Comparison of ENCODE assay signal across 40 cellular contexts in the genomic region with DNA sequence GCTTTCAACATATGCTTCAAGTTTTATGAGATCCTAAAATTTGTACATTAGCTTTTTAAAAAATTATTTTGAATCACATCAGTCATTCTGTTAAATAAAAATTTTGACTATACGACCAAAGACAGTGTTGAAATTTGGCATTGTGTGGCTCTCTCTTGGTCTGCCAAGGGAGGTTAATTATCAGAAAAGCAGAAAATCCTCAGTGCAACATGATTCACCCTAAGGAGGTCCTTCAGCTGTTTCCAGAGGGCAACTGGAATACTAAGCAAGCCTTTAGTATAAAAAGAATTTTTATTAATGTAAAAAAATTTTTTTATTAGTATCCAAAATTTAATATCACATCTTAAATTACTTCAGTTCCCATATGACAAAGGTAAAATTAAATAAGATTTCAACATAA. TPM values are rescaled to one million over a fixed set of nuclear protein-coding genes. Genes with fewer than 3 reads are reported as not detected.
"Had no signal": no experiment of that assay in that cellular context is flagged by ENCODE, and none has a peak within 500 bp of the region (broad histone marks: within the 10 kb centered on the region; RNA-seq: fewer than 3 reads in every experiment).

No MANE protein-coding gene starts in this region.

- H3K27me3 Mint-ChIP-seq: activated B cell treated with CpG ODN at 0.5 μM for 24 hours; activated naive CD4-positive, alpha-beta T cell treated with anti-CD3 and anti-CD28 coated beads, Interleukin-2, amount 50 U/mL, for 24 hours; activated T-helper 17 cell treated with anti-CD3 and anti-CD28 coated beads, Interleukin-2, amount 50 U/mL, for 72 hours had no signal

- H3K9me3 Mint-ChIP-seq: activated B cell treated with CpG ODN at 0.5 μM for 24 hours; activated naive CD4-positive, alpha-beta T cell treated with anti-CD3 and anti-CD28 coated beads, Interleukin-2, amount 50 U/mL, for 24 hours; central memory CD8-positive, alpha-beta T cell had no signal

- H3K4me1 Mint-ChIP-seq: activated naive CD4-positive, alpha-beta T cell treated with anti-CD3 and anti-CD28 coated beads, Interleukin-2, amount 50 U/mL, for 24 hours; brain had no signal

- H3K36me3 Mint-ChIP-seq: activated CD4-positive, alpha-beta memory T cell treated with anti-CD3 and anti-CD28 coated beads for 36 hours; activated naive CD4-positive, alpha-beta T cell treated with anti-CD3 and anti-CD28 coated beads, Interleukin-2, amount 10 ng/mL, durations not matched to agents 7 days and 5 days; activated naive CD8-positive, alpha-beta T cell treated with anti-CD3 and anti-CD28 coated beads, Interleukin-2, amount 10 ng/mL, durations not matched to agents 7 days and 5 days; brain had no signal

- H3K4me3 Mint-ChIP-seq: activated B cell treated with CpG ODN at 0.5 μM for 24 hours; activated CD4-positive, alpha-beta memory T cell treated with anti-CD3 and anti-CD28 coated beads for 36 hours; activated CD4-positive, alpha-beta T cell treated with anti-CD3 and anti-CD28 coated beads, Interleukin-2, amount 10 ng/mL, durations not matched to agents 24 days and 14 days; activated CD8-positive, alpha-beta T cell treated with anti-CD3 and anti-CD28 coated beads for 36 hours; activated naive CD4-positive, alpha-beta T cell treated with anti-CD3 and anti-CD28 coated beads, Interleukin-2, amount 10 ng/mL, durations not matched to agents 7 days and 5 days; activated naive CD4-positive, alpha-beta T cell treated with anti-CD3 and anti-CD28 coated beads, Interleukin-2, amount 50 U/mL, for 24 hours; activated naive CD8-positive, alpha-beta T cell; activated naive CD8-positive, alpha-beta T cell treated with anti-CD3 and anti-CD28 coated beads, Interleukin-2, amount 10 ng/mL, durations not matched to agents 7 days and 5 days; activated naive CD8-positive, alpha-beta T cell treated with anti-CD3 and anti-CD28 coated beads, Interleukin-2, amount 50 U/mL, for 24 hours; activated T-cell treated with anti-CD3 and anti-CD28 coated beads, Interleukin-2, amount 50 U/mL, for 4 hours; activated T-cell treated with anti-CD3 and anti-CD28 coated beads, Interleukin-2, amount 50 U/mL, for 72 hours; activated T-helper 1 cell treated with anti-CD3 and anti-CD28 coated beads, Interleukin-12 subunit alpha, Interleukin-12 subunit beta, Interleukin-2, Interleukin-4 antibody, amounts not matched to agents 30 ng/mL and 10 ng/mL and 1 ng/mL, durations not matched to agents 14 hours and 24 hours and 36 hours; activated T-helper 17 cell treated with anti-CD3 and anti-CD28 coated beads, Interleukin-2, amount 50 U/mL, for 72 hours; brain; central memory CD8-positive, alpha-beta T cell; T-helper 1 cell treated with Interleukin-12 subunit alpha and Interleukin-12 subunit beta and Interleukin-4 antibody, amounts not matched to agents 30 μg/mL and 1 μg/mL, for 36 hours; T-helper 2 cell treated with Interferon-gamma antibody and Interleukin-4, amounts not matched to agents 5 μg/mL and 100 μg/mL, for 36 hours had no signal

- ATAC-seq: activated CD8-positive, alpha-beta T cell treated with anti-CD3 and anti-CD28 coated beads for 36 hours; activated naive CD8-positive, alpha-beta T cell treated with anti-CD3 and anti-CD28 coated beads, Interleukin-2, amount 50 U/mL, for 24 hours; activated T-cell treated with anti-CD3 and anti-CD28 coated beads, Interleukin-2, amount 50 U/mL, for 4 hours; activated T-cell treated with anti-CD3 and anti-CD28 coated beads, Interleukin-2, amount 50 U/mL, for 72 hours; activated T-helper 17 cell treated with anti-CD3 and anti-CD28 coated beads, Interleukin-2, amount 50 U/mL, for 72 hours had no signal

- DNase-seq: activated B cell treated with CpG ODN at 0.5 μM for 24 hours; activated CD4-positive, alpha-beta memory T cell treated with anti-CD3 and anti-CD28 coated beads for 36 hours; activated CD4-positive, alpha-beta T cell treated with anti-CD3 and anti-CD28 coated beads for 4 hours; activated CD4-positive, alpha-beta T cell treated with anti-CD3 and anti-CD28 coated beads, Interleukin-2, amount 10 ng/mL, durations not matched to agents 24 days and 14 days; activated CD4-positive, alpha-beta T cell treated with anti-CD3 and anti-CD28 coated beads, Interleukin-2, amount 50 U/mL, for 1 hour; activated CD4-positive, alpha-beta T cell treated with anti-CD3 and anti-CD28 coated beads, Interleukin-2, amount 50 U/mL, for 4 hours; activated CD4-positive, CD25-positive, alpha-beta regulatory T cell treated with anti-CD3 and anti-CD28 coated beads, Interleukin-2, amount 50 U/mL, for 72 hours; activated CD8-positive, alpha-beta memory T cell treated with anti-CD3 and anti-CD28 coated beads, Interleukin-2, amount 50 U/mL, for 4 hours; activated CD8-positive, alpha-beta T cell treated with anti-CD3 and anti-CD28 coated beads for 36 hours; activated effector memory CD4-positive, alpha-beta T cell treated with Interleukin-2 at 50 U/mL for 16 hours; activated gamma-delta T cell; activated naive CD4-positive, alpha-beta T cell treated with anti-CD3 and anti-CD28 coated beads, Interleukin-2, amount 10 ng/mL, durations not matched to agents 7 days and 5 days; activated naive CD4-positive, alpha-beta T cell treated with Interleukin-2 at 50 U/mL for 16 hours; activated naive CD8-positive, alpha-beta T cell treated with anti-CD3 and anti-CD28 coated beads, Interleukin-2, amount 10 ng/mL, durations not matched to agents 7 days and 5 days; activated naive CD8-positive, alpha-beta T cell treated with anti-CD3 and anti-CD28 coated beads, Interleukin-2, amount 50 U/mL, for 24 hours; activated T-cell treated with anti-CD3 and anti-CD28 coated beads for 4 hours; activated T-cell treated with anti-CD3 and anti-CD28 coated beads, Interleukin-2, amount 50 U/mL, for 1 hour; activated T-cell treated with anti-CD3 and anti-CD28 coated beads, Interleukin-2, amount 50 U/mL, for 4 hours; activated T-cell treated with anti-CD3 and anti-CD28 coated beads, Interleukin-2, amount 50 U/mL, for 72 hours; amygdala; anterior cingulate cortex; caudate nucleus; cerebellar nuclear complex; T-helper 1 cell; T-helper 2 cell; T-helper 9 cell had no signal

- H3K27ac Mint-ChIP-seq: activated B cell treated with CpG ODN at 0.5 μM for 24 hours; activated CD4-positive, alpha-beta memory T cell treated with anti-CD3 and anti-CD28 coated beads for 36 hours; activated CD4-positive, alpha-beta T cell treated with anti-CD3 and anti-CD28 coated beads, Interleukin-2, amount 10 ng/mL, durations not matched to agents 24 days and 14 days; activated CD8-positive, alpha-beta T cell treated with anti-CD3 and anti-CD28 coated beads for 36 hours; activated naive CD4-positive, alpha-beta T cell treated with anti-CD3 and anti-CD28 coated beads, Interleukin-2, amount 10 ng/mL, durations not matched to agents 7 days and 5 days; activated naive CD4-positive, alpha-beta T cell treated with anti-CD3 and anti-CD28 coated beads, Interleukin-2, amount 50 U/mL, for 24 hours; activated naive CD8-positive, alpha-beta T cell; activated naive CD8-positive, alpha-beta T cell treated with anti-CD3 and anti-CD28 coated beads, Interleukin-2, amount 10 ng/mL, durations not matched to agents 7 days and 5 days; activated naive CD8-positive, alpha-beta T cell treated with anti-CD3 and anti-CD28 coated beads, Interleukin-2, amount 50 U/mL, for 24 hours; activated T-cell treated with anti-CD3 and anti-CD28 coated beads, Interleukin-2, amount 50 U/mL, for 72 hours; activated T-helper 1 cell treated with anti-CD3 and anti-CD28 coated beads, Interleukin-12 subunit alpha, Interleukin-12 subunit beta, Interleukin-2, Interleukin-4 antibody, amounts not matched to agents 30 ng/mL and 10 ng/mL and 1 ng/mL, durations not matched to agents 14 hours and 24 hours and 36 hours; activated T-helper 17 cell treated with anti-CD3 and anti-CD28 coated beads, Interleukin-2, amount 50 U/mL, for 72 hours; brain; T-helper 1 cell treated with Interleukin-12 subunit alpha and Interleukin-12 subunit beta and Interleukin-4 antibody, amounts not matched to agents 30 μg/mL and 1 μg/mL, for 36 hours; T-helper 2 cell treated with Interferon-gamma antibody and Interleukin-4, amounts not matched to agents 5 μg/mL and 100 μg/mL, for 36 hours had no signal

- FAIRE-seq: bronchial epithelial cell, TTC549 had no signal

RNA-seq across cellular contexts. Expression of gene TMEM244, which starts 23.1 kb away (rescaled TPM):
- total RNA-seq: activated B cell treated with CpG ODN at 0.5 μM for 24 hours; activated CD4-positive, alpha-beta memory T cell treated with anti-CD3 and anti-CD28 coated beads for 36 hours; activated CD4-positive, alpha-beta T cell treated with anti-CD3 and anti-CD28 coated beads, Interleukin-2, amount 10 ng/mL, durations not matched to agents 24 days and 14 days; activated T-cell treated with anti-CD3 and anti-CD28 coated beads, Interleukin-2, amount 50 U/mL, for 4 hours; activated T-cell treated with anti-CD3 and anti-CD28 coated beads, Interleukin-2, amount 50 U/mL, for 72 hours; activated T-helper 1 cell treated with anti-CD3 and anti-CD28 coated beads, Interleukin-12 subunit alpha, Interleukin-12 subunit beta, Interleukin-2, Interleukin-4 antibody, amounts not matched to agents 30 ng/mL and 10 ng/mL and 1 ng/mL, durations not matched to agents 14 hours and 24 hours and 36 hours; activated T-helper 17 cell treated with anti-CD3 and anti-CD28 coated beads, Interleukin-2, amount 50 U/mL, for 72 hours; ascending aorta; bronchial epithelial cell; cardiac muscle cell; chondrocyte had no signal
- polyA plus RNA-seq: adipose tissue, cardiac muscle cell had no signal
